Comparison of ENCODE assay signal across 13 cellular contexts in the genomic region with DNA sequence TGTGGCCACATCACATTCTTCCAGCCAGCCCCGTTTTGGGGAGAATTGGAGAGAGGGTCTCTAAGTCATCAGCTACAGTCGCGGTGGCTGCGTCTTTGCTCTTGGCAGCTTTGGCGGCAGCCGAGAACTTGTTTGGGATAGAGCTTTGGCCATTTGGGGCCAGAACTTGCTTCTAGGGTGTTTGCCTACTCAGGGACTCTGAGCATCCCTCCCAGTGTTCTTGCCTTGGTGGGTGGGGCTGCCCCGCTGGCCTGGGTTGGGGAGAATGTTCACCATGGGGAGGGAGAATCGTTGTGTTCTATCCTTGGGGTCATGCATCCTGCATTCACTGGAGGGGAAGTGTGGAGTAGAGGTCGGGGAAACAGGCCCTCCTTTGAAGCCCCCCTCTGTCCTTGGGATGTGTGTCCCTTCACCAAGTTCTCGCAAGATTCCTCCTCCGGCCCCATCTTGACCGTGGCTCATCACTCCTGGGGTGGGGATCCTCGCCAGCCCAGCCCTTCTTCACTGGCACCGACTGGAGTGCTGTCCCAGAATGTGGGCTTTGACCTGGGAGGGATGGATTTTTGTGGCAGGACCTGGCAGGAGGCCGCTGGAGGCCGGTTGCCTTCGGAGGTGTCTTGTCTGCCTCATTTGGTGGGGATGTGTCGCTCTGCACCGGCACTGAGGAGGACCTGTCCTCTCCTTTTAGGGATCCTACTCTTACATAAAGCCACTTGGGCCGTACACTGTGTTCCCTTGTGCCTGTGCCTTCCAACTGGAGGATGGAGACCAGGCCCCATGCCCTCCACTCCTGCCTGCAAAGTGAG. TPM values are rescaled to one million over a fixed set of nuclear protein-coding genes. Genes with fewer than 3 reads are reported as not detected.
A peak's percentile ranks its signal among the peaks of the same experiment; 100 is the strongest.
DNase-seq lines count a peak whose midpoint lies in the region; ATAC-seq, FAIRE-seq and TF ChIP-seq lines count a peak whose summit lies in the region.
"Had no signal": no experiment of that assay in that cellular context is flagged by ENCODE, and none has a peak within 500 bp of the region (broad histone marks: within the 10 kb centered on the region; RNA-seq: fewer than 3 reads in every experiment).

No MANE protein-coding gene starts in this region.

- H3K36me3 ChIP-seq in H1 (ENCODE audit: control insufficient read depth in 2 of 4, insufficient read depth in 4 of 4, low read length in 3 of 4), result no peaks in the 10 kb centered on the region
- peaks cover 0 to 8% of the 10 kb centered on the region in 2 experiments for H3K36me3 ChIP-seq in mesenchymal stem cell (ENCODE audit: control insufficient read depth in 1 of 2, insufficient read depth in 2 of 2, low read depth in 1 of 2, low read length in 2 of 2)
- no peaks in the 10 kb centered on the region for H3K36me3 ChIP-seq in subcutaneous abdominal adipose tissue (ENCODE audit: control insufficient read depth in 5 of 5, insufficient read depth in 5 of 5, low read length in 5 of 5)
- H3K36me3 ChIP-seq in PC-9 (ENCODE audit: low read depth), result no peaks in the 10 kb centered on the region
- H3K36me3 ChIP-seq: adrenal gland had no signal

- H4K91ac ChIP-seq in H1 (replicated peaks; ENCODE audit: insufficient read length, low read length) (no peak overlapping the region), mesenchymal stem cell (ENCODE audit: low read length) (no peak overlapping the region)

- peak; percentile 18 for DNase-seq in activated CD8-positive, alpha-beta T cell treated with anti-CD3 and anti-CD28 coated beads, Interleukin-2, amount 10 ng/mL, durations not matched to agents 7 days and 5 days
- no peak for DNase-seq in activated CD8-positive, alpha-beta T cell treated with anti-CD3 and anti-CD28 coated beads for 36 hours
- DNase-seq in H1 (ENCODE audit: low read depth in 1 of 2, low spot score in 2 of 2) (peak in 1 of 2 experiments; percentile 42), mesenchymal stem cell (no peak), NCI-H69 (lab: John Stamatoyannopoulos, UW) (no peak), PC-9 (no peak)
- DNase-seq: 8988T, COR-L47, NCI-H2227 treated with DMSO at 0.1 percent for 48 hours, testis had no signal

- peaks cover 0 to 15% (median 7%) of the 10 kb centered on the region in 4 experiments; a peak in 5 of 7 replicates for H3K27me3 ChIP-seq in H1 (replicated peaks in 1 of 4; ENCODE audit: control insufficient read depth in 3 of 4, extremely low read depth in 1 of 4, insufficient read depth in 3 of 4, low read length in 3 of 4)
- H3K27me3 ChIP-seq in mesenchymal stem cell (ENCODE audit: control insufficient read depth in 1 of 2, insufficient read depth in 1 of 2, low read length in 2 of 2), result no peaks in the 10 kb centered on the region
- H3K27me3 ChIP-seq in subcutaneous abdominal adipose tissue (ENCODE audit: control insufficient read depth in 5 of 5, insufficient read depth in 4 of 5, low read length in 5 of 5), result no peaks in the 10 kb centered on the region
- no peaks in the 10 kb centered on the region for H3K27me3 ChIP-seq in PC-9 (ENCODE audit: insufficient read depth, low read depth)
- H3K27me3 ChIP-seq: adrenal gland, testis had no signal

- no peak for TF ChIP-seq POLR2A in H1 (IDR thresholded peaks at IDR 0.05; ENCODE audit: control extremely low read depth in 1 of 2, low read depth in 2 of 2, low read length in 2 of 2)

- POLR2A ChIA-PET in activated CD8-positive, alpha-beta T cell treated with anti-CD3 and anti-CD28 coated beads, Interleukin-2, amount 10 ng/mL, durations not matched to agents 7 days and 5 days (lab: Charles Lee), result interaction anchor here (0.7 kb wide), 1 partner anchor 13 kb away, joined by 3 read pairs; no protein-coding TSS in a partner anchor
- POLR2A ChIA-PET in activated CD8-positive, alpha-beta T cell treated with anti-CD3 and anti-CD28 coated beads for 36 hours (lab: Charles Lee), result interaction anchor here (1.0 kb wide), 1 partner anchor 13 kb away, joined by 4 read pairs; no protein-coding TSS in a partner anchor
- POLR2A ChIA-PET in H1 (lab: Charles Lee; ENCODE audit: partially characterized antibody) (interaction anchor here (0.9 to 1.3 kb wide), 2 partner anchors 13 to 21 kb away, joined by 3 read pairs; no protein-coding TSS in a partner anchor), PC-9 (lab: Charles Lee; ENCODE audit: unreplicated experiment) (no interaction called here)

- no peak overlapping the region for H2BK15ac ChIP-seq in H1 (ENCODE audit: low read length)
- H2BK15ac ChIP-seq in mesenchymal stem cell (ENCODE audit: low read depth, poor library complexity, severe bottlenecking), result no peak overlapping the region

- TF ChIP-seq EP300 in H1 (IDR thresholded peaks at IDR 0.05; ENCODE audit: borderline replicate concordance in 1 of 2, low read depth in 2 of 2, low read length in 2 of 2), result no peak

- H2BK12ac ChIP-seq in H1 (ENCODE audit: low read depth, low read length), result no peak overlapping the region
- H2BK12ac ChIP-seq in mesenchymal stem cell (ENCODE audit: low read length in 2 of 2), result no peak overlapping the region

- H3K9me2 ChIP-seq in PC-9 (ENCODE audit: insufficient read depth), result no peaks in the 10 kb centered on the region

- peaks cover 27% of the 10 kb centered on the region for H3K4me1 Mint-ChIP-seq in activated CD8-positive, alpha-beta T cell treated with anti-CD3 and anti-CD28 coated beads, Interleukin-2, amount 10 ng/mL, durations not matched to agents 7 days and 5 days (ENCODE audit: low read depth)
- H3K4me1 Mint-ChIP-seq in activated CD8-positive, alpha-beta T cell treated with anti-CD3 and anti-CD28 coated beads for 36 hours (ENCODE audit: low read depth), result peaks cover 38% of the 10 kb centered on the region

- H2AFZ ChIP-seq in H1 (ENCODE audit: low read length) (no peak overlapping the region), mesenchymal stem cell (ENCODE audit: low read depth, low read length) (no peak overlapping the region), PC-9 (no peak overlapping the region)

- WGBS in H1 (ENCODE audit: extremely low coverage in 1 of 2, insufficient coverage in 1 of 2, insufficient read length in 1 of 2, insufficient replicate concordance in 2 of 2, low coverage in 1 of 2, low lambda C conversion rate in 2 of 2, missing lambda C conversion rate in 1 of 2), 2 experiments, result 93% methylated on average over 16 of the region's 20 CpGs; no CpG with 5 or more reads in 1 of the 2 experiments
- WGBS in mesenchymal stem cell, result 93% methylated on average over 18 of the region's 20 CpGs

- H3K56ac ChIP-seq in H1 (replicated peaks; ENCODE audit: insufficient read length, low read depth, low read length), result no peak overlapping the region

- H3K79me2 ChIP-seq in H1 (ENCODE audit: control insufficient read depth in 1 of 2, insufficient read depth in 2 of 2, low read length in 2 of 2), result peaks cover 0 to 39% of the 10 kb centered on the region in 2 experiments; a peak in 2 of 4 replicates
- peaks cover 68% of the 10 kb centered on the region for H3K79me2 ChIP-seq in PC-9 (ENCODE audit: low read depth)

- no peak for TF ChIP-seq CTCF in activated CD8-positive, alpha-beta T cell treated with anti-CD3 and anti-CD28 coated beads for 36 hours (IDR thresholded peaks at IDR 0.05)
- TF ChIP-seq CTCF in H1 (IDR thresholded peaks at IDR 0.05; ENCODE audit: control extremely low read depth in 1 of 3, insufficient read depth in 1 of 3, low read depth in 1 of 3, low read length in 3 of 3) (no peak), PC-9 (conservative IDR thresholded peaks at IDR 0.05) (no peak)

- H3K18ac ChIP-seq in H1 (ENCODE audit: extremely low read depth, low read length), result no peak overlapping the region
- H3K18ac ChIP-seq in mesenchymal stem cell (ENCODE audit: low read depth in 1 of 2, low read length in 2 of 2), result no peak overlapping the region

- H3K4ac ChIP-seq in H1 (replicated peaks; ENCODE audit: insufficient read length, low read depth, low read length), result peak overlapping the region; percentile 44
- no peak overlapping the region for H3K4ac ChIP-seq in mesenchymal stem cell (ENCODE audit: low read depth in 1 of 2, low read length in 2 of 2)

- ATAC-seq in activated CD8-positive, alpha-beta T cell treated with anti-CD3 and anti-CD28 coated beads, Interleukin-2, amount 10 ng/mL, durations not matched to agents 7 days and 5 days, result no peak
- ATAC-seq in activated CD8-positive, alpha-beta T cell treated with anti-CD3 and anti-CD28 coated beads for 36 hours, result no peak
- no peak for ATAC-seq in GM18517 (IDR thresholded peaks at IDR 0.05; ENCODE audit: unreplicated experiment)

- CTCF ChIA-PET in activated CD8-positive, alpha-beta T cell treated with anti-CD3 and anti-CD28 coated beads, Interleukin-2, amount 10 ng/mL, durations not matched to agents 7 days and 5 days (lab: Charles Lee), result interaction anchor here (1.5 kb wide), 1 partner anchor 14 kb away, joined by 9 read pairs; no protein-coding TSS in a partner anchor
- CTCF ChIA-PET in activated CD8-positive, alpha-beta T cell treated with anti-CD3 and anti-CD28 coated beads for 36 hours (lab: Charles Lee), result interaction anchor here (3.6 kb wide), 1 partner anchor 14 kb away, joined by 23 read pairs; no protein-coding TSS in a partner anchor
- CTCF ChIA-PET in H1 (lab: Charles Lee; ENCODE audit: partially characterized antibody), result interaction anchor here (0.7 to 1.7 kb wide), 3 partner anchors 13 to 44 kb away, joined by 3 to 4 read pairs (median 4); no protein-coding TSS in a partner anchor
- CTCF ChIA-PET in PC-9 (lab: Charles Lee), result no interaction called here

- H3K23me2 ChIP-seq in H1 (ENCODE audit: low read depth, low read length), result peaks cover 9% of the 10 kb centered on the region; the same call in 1 of the 2 replicates

- no peak for FAIRE-seq in H1 (lab: Jason Lieb, UNC)

- H3K4me1 ChIP-seq in H1 (replicated peaks in 1 of 4; ENCODE audit: control insufficient read depth in 3 of 4, insufficient read depth in 4 of 4, low read length in 3 of 4) (peaks cover 0 to 21% (median 11%) of the 10 kb centered on the region in 4 experiments; a peak in 6 of 7 replicates), mesenchymal stem cell (ENCODE audit: control insufficient read depth, insufficient read depth, low read depth, low read length) (peaks cover 32% of the 10 kb centered on the region), subcutaneous abdominal adipose tissue (ENCODE audit: control insufficient read depth in 5 of 5, insufficient read depth in 5 of 5, low read length in 5 of 5) (peaks cover 2 to 62% (median 52%) of the 10 kb centered on the region in 5 donors), PC-9 (replicated peaks; ENCODE audit: insufficient read depth) (peaks cover 13% of the 10 kb centered on the region)

- H3K9ac ChIP-seq in H1 (replicated peaks in 1 of 4; ENCODE audit: extremely low read depth in 1 of 4, low read depth in 3 of 4, low read length in 3 of 4) (no peak overlapping the region), mesenchymal stem cell (ENCODE audit: low read length) (no peak overlapping the region), subcutaneous abdominal adipose tissue (ENCODE audit: low read length in 5 of 5) (peak overlapping the region in 1 of 5 donors; percentile 22)

- no peak overlapping the region for H3K4me3 Mint-ChIP-seq in activated CD8-positive, alpha-beta T cell treated with anti-CD3 and anti-CD28 coated beads, Interleukin-2, amount 10 ng/mL, durations not matched to agents 7 days and 5 days
- H3K4me3 Mint-ChIP-seq in activated CD8-positive, alpha-beta T cell treated with anti-CD3 and anti-CD28 coated beads for 36 hours, result no peak overlapping the region

- no peak overlapping the region for H2BK20ac ChIP-seq in H1 (ENCODE audit: low read length)

- H3K27ac Mint-ChIP-seq in activated CD8-positive, alpha-beta T cell treated with anti-CD3 and anti-CD28 coated beads, Interleukin-2, amount 10 ng/mL, durations not matched to agents 7 days and 5 days, result no peak overlapping the region
- H3K27ac Mint-ChIP-seq in activated CD8-positive, alpha-beta T cell treated with anti-CD3 and anti-CD28 coated beads for 36 hours, result no peak overlapping the region

- no peak for TF ChIP-seq RAD21 in H1 (IDR thresholded peaks at IDR 0.05 in 1 of 2, conservative IDR thresholded peaks at IDR 0.05 in 1 of 2; ENCODE audit: low read depth in 2 of 2, low read length in 2 of 2)

- H3K14ac ChIP-seq in H1 (ENCODE audit: insufficient read length) (no peak overlapping the region), mesenchymal stem cell (ENCODE audit: low read length in 2 of 2) (peak overlapping the region in 1 of 2 experiments; percentile 69)

- H3K79me1 ChIP-seq in H1 (ENCODE audit: low read depth, low read length), result peaks cover 12% of the 10 kb centered on the region
- H3K79me1 ChIP-seq in mesenchymal stem cell (replicated peaks; ENCODE audit: low read length, poor library complexity, severe bottlenecking), result peaks cover 37% of the 10 kb centered on the region

- H3K36me3 Mint-ChIP-seq in activated CD8-positive, alpha-beta T cell treated with anti-CD3 and anti-CD28 coated beads, Interleukin-2, amount 10 ng/mL, durations not matched to agents 7 days and 5 days (ENCODE audit: low read depth), result peaks cover 8% of the 10 kb centered on the region
- peaks cover 14% of the 10 kb centered on the region for H3K36me3 Mint-ChIP-seq in activated CD8-positive, alpha-beta T cell treated with anti-CD3 and anti-CD28 coated beads for 36 hours (ENCODE audit: low read depth)

- no peaks in the 10 kb centered on the region for H3K27me3 Mint-ChIP-seq in activated CD8-positive, alpha-beta T cell treated with anti-CD3 and anti-CD28 coated beads, Interleukin-2, amount 10 ng/mL, durations not matched to agents 7 days and 5 days (ENCODE audit: low read depth)
- H3K27me3 Mint-ChIP-seq in activated CD8-positive, alpha-beta T cell treated with anti-CD3 and anti-CD28 coated beads for 36 hours, result no peaks in the 10 kb centered on the region

- H3K27ac ChIP-seq in H1 (ENCODE audit: low read depth, low read length), result no peak overlapping the region
- H3K27ac ChIP-seq in mesenchymal stem cell (ENCODE audit: low read length, poor library complexity, severe bottlenecking), result no peak overlapping the region
- peak overlapping the region; percentile 35 for H3K27ac ChIP-seq in subcutaneous abdominal adipose tissue (ENCODE audit: low read depth, low read length)
- H3K27ac ChIP-seq in PC-9, result no peak overlapping the region
- H3K27ac ChIP-seq: adrenal gland, testis had no signal

- no peak overlapping the region for H2BK5ac ChIP-seq in H1 (ENCODE audit: low read depth, low read length)
- H2BK5ac ChIP-seq in mesenchymal stem cell (ENCODE audit: low read depth, low read length, poor library complexity, severe bottlenecking), result no peak overlapping the region

- intact Hi-C loops in activated CD8-positive, alpha-beta T cell treated with anti-CD3 and anti-CD28 coated beads for 36 hours (cut with micrococcal nuclease), result no loop called here
- intact Hi-C loops in PC-9 (cut with micrococcal nuclease; ENCODE audit: unreplicated experiment), result loop anchor here (5.0 kb wide), 3 partner anchors 102 to 1428 kb away; partner anchors contain the start of gene NINJ1

- H2BK120ac ChIP-seq in H1 (replicated peaks; ENCODE audit: low read depth, low read length) (no peak overlapping the region), mesenchymal stem cell (ENCODE audit: low read depth, low read length) (no peak overlapping the region)

- H4K8ac ChIP-seq in H1 (ENCODE audit: extremely low read depth, insufficient read depth, low read length), result 0 out of 2 replicates have a peak overlapping the region, but pooled peaks have one; percentile 15
- H4K8ac ChIP-seq in mesenchymal stem cell (ENCODE audit: low read length), result peak overlapping the region; percentile 75

- peaks cover 12% of the 10 kb centered on the region for H3K9me3 Mint-ChIP-seq in activated CD8-positive, alpha-beta T cell treated with anti-CD3 and anti-CD28 coated beads, Interleukin-2, amount 10 ng/mL, durations not matched to agents 7 days and 5 days (ENCODE audit: insufficient read depth)
- peaks cover 12% of the 10 kb centered on the region for H3K9me3 Mint-ChIP-seq in activated CD8-positive, alpha-beta T cell treated with anti-CD3 and anti-CD28 coated beads for 36 hours

- H2AK5ac ChIP-seq in H1 (ENCODE audit: low read depth, low read length) (no peak overlapping the region), mesenchymal stem cell (ENCODE audit: low read length, severe bottlenecking) (no peak overlapping the region)

- peaks cover 7 to 8% of the 10 kb centered on the region in 2 experiments for H4K20me1 ChIP-seq in H1 (replicated peaks in 1 of 2; ENCODE audit: control insufficient read depth in 1 of 2, insufficient read depth in 2 of 2, low read length in 2 of 2)
- peaks cover 5% of the 10 kb centered on the region; the same call in 1 of the 2 replicates for H4K20me1 ChIP-seq in PC-9 (ENCODE audit: insufficient read depth)

- no peak overlapping the region for H4K5ac ChIP-seq in H1 (ENCODE audit: insufficient read length, low read depth, low read length)

- no peaks in the 10 kb centered on the region for H3F3A ChIP-seq in PC-9 (ENCODE audit: insufficient read depth, low read depth)

- no peak overlapping the region for H3K4me2 ChIP-seq in H1 (ENCODE audit: insufficient read depth in 1 of 2, low read depth in 2 of 2, low read length in 2 of 2)
- no peak overlapping the region for H3K4me2 ChIP-seq in mesenchymal stem cell (ENCODE audit: low read length, poor library complexity, severe bottlenecking)
- H3K4me2 ChIP-seq in PC-9, result no peak overlapping the region

- H3K4me3 ChIP-seq in H1 (ENCODE audit: extremely low read depth in 1 of 4, insufficient read depth in 2 of 4, low read depth in 3 of 4, low read length in 4 of 4) (no peak overlapping the region), mesenchymal stem cell (ENCODE audit: insufficient read depth in 1 of 2, low read depth in 1 of 2, low read length in 2 of 2) (no peak overlapping the region), subcutaneous abdominal adipose tissue (ENCODE audit: low read depth in 1 of 5, low read length in 5 of 5) (no peak overlapping the region), PC-9 (no peak overlapping the region)
- H3K4me3 ChIP-seq: adrenal gland, testis had no signal

- H3K23ac ChIP-seq in H1 (ENCODE audit: insufficient read length), result no peak overlapping the region
- no peak overlapping the region for H3K23ac ChIP-seq in mesenchymal stem cell (ENCODE audit: low read length in 2 of 2)

- H3K9me3 ChIP-seq in H1 (ENCODE audit: insufficient read depth in 2 of 2, low read depth in 1 of 2, low read length in 1 of 2), result no peaks in the 10 kb centered on the region
- peaks cover 11% of the 10 kb centered on the region for H3K9me3 ChIP-seq in mesenchymal stem cell (ENCODE audit: control insufficient read depth, low read length)
- no peaks in the 10 kb centered on the region for H3K9me3 ChIP-seq in subcutaneous abdominal adipose tissue (ENCODE audit: control insufficient read depth in 5 of 5, low read length in 5 of 5)
- H3K9me3 ChIP-seq in PC-9 (ENCODE audit: insufficient read depth, low read depth), result no peaks in the 10 kb centered on the region
- H3K9me3 ChIP-seq: adrenal gland, testis had no signal

- BruUV-seq in PC-9 (replicated peaks; lab: Mats Ljungman, UMichigan), result no TSS peak

RNA-seq across cellular contexts. Expression of gene PHF2, which starts 3.5 kb away (rescaled TPM):
- 10 to 100 TPM; 22.1 to 23.5 TPM for total RNA-seq in activated CD8-positive, alpha-beta T cell treated with anti-CD3 and anti-CD28 coated beads, Interleukin-2, amount 10 ng/mL, durations not matched to agents 7 days and 5 days
- 10 to 100 TPM; 12.9 to 13.1 TPM for total RNA-seq in activated CD8-positive, alpha-beta T cell treated with anti-CD3 and anti-CD28 coated beads for 36 hours
- total RNA-seq in H1 (2021; fragmentation: NEBNext Ultra II Directional; extraction: Animal tissue kit (Norgen Biotek cat#: 25700)), result 9.4 and 9.5 TPM in 2 replicates
- 3.4 and 3.7 TPM in 2 replicates for polyA plus RNA-seq in H1 (2011; rRNA removed)
- polyA plus RNA-seq in H1 (2011; cell fraction: cytosol; rRNA removed), result 3.9 TPM
- polyA plus RNA-seq in H1 (2011; cell fraction: nucleus; rRNA removed), result 8.1 TPM
- 6.4 to 7.2 TPM (median 6.8 TPM) in 4 replicates for polyA plus RNA-seq in H1 (2012, experiment 1 of 2)
- polyA plus RNA-seq in H1 (2012, experiment 2 of 2), result 5.4 TPM
- polyA plus RNA-seq in H1 (2013, experiment 1 of 2), result 5.1 TPM
- 5.6 TPM for polyA plus RNA-seq in H1 (2013, experiment 2 of 2)
- 3.4 and 3.8 TPM in 2 replicates for polyA minus RNA-seq in H1 (2011; rRNA and poly(A)+ RNA removed)
- polyA minus RNA-seq in H1 (2011; cell fraction: cytosol; rRNA and poly(A)+ RNA removed), result 3.2 TPM
- polyA minus RNA-seq in H1 (2011; cell fraction: nucleus; rRNA and poly(A)+ RNA removed), result 4.7 TPM
- polyA plus RNA-seq in mesenchymal stem cell (2013, experiment 1 of 2), result 13.5 TPM
- polyA plus RNA-seq in mesenchymal stem cell (2013, experiment 2 of 2), result 13.2 TPM
- 24.5 and 26.3 TPM in 2 replicates for total RNA-seq in PC-9 (2021)
